In genomic region chr4:139301821-139302611, GRCh38 we compare ENCODE assay signal across 1 cellular context.
TF ChIP-seq lines count a peak whose summit lies in the region.

Gene NDUFC1 (minus strand): TSS chr4:139302477. CDS start chr4:139295798, 6,679 bp downstream.

TF ChIP-seq in GM12878, 131 proteins besides CTCF, POLR2A, EP300 and RAD21 (continued from another document):
- TF ChIP-seq ZBTB33 (IDR thresholded peaks at IDR 0.05) (no peak), FOXM1 (IDR thresholded peaks at IDR 0.05; ENCODE audit: low read depth, low read length) (no peak), IRF3 (IDR thresholded peaks at IDR 0.05) (no peak), NR2F1 (conservative IDR thresholded peaks at IDR 0.05) (peak; percentile 70), NFXL1 (IDR thresholded peaks at IDR 0.05; ENCODE audit: borderline replicate concordance) (no peak), HDGF (IDR thresholded peaks at IDR 0.05) (no peak), EED (IDR thresholded peaks at IDR 0.05; ENCODE audit: low read depth) (peak; percentile 90; the same call in 1 of the 2 replicates), SREBF2 (IDR thresholded peaks at IDR 0.05; ENCODE audit: low read length) (no peak), NFIC (IDR thresholded peaks at IDR 0.05; ENCODE audit: low read depth, low read length) (no peak; the same call in 1 of the 2 replicates), ZBED1 (IDR thresholded peaks at IDR 0.05; ENCODE audit: borderline replicate concordance) (no peak), IRF4 (IDR thresholded peaks at IDR 0.05; ENCODE audit: low read depth, low read length) (no peak), CHD1 (IDR thresholded peaks at IDR 0.05; ENCODE audit: low read depth, low read length) (0 out of 2 replicates have a peak, but pooled peaks have one; percentile 61), SMAD5 (IDR thresholded peaks at IDR 0.05; ENCODE audit: low read depth) (no peak), LARP7 (IDR thresholded peaks at IDR 0.05) (peak; percentile 72; the same call in 1 of the 2 replicates), PAX8 (IDR thresholded peaks at IDR 0.05) (no peak), E2F8 (IDR thresholded peaks at IDR 0.05; ENCODE audit: low read depth, partially characterized antibody) (no peak), ZNF207 (IDR thresholded peaks at IDR 0.05; ENCODE audit: borderline replicate concordance) (no peak; the same call in 1 of the 2 replicates), SUPT20H (IDR thresholded peaks at IDR 0.05; ENCODE audit: borderline replicate concordance, control insufficient read depth, low read depth, low read length) (no peak), MYB (IDR thresholded peaks at IDR 0.05; ENCODE audit: borderline replicate concordance, low read depth, low read length) (no peak), CBX3 (IDR thresholded peaks at IDR 0.05; ENCODE audit: borderline replicate concordance, low read depth) (no peak), USF2 (IDR thresholded peaks at IDR 0.05; ENCODE audit: borderline replicate concordance, low read depth, low read length) (no peak), SPI1 (IDR thresholded peaks at IDR 0.05; ENCODE audit: borderline replicate concordance, insufficient read depth, low read depth, low read length) (no peak), CREM (IDR thresholded peaks at IDR 0.05; ENCODE audit: low read depth) (0 out of 2 replicates have a peak, but pooled peaks have one; percentile 8), ZNF217 (IDR thresholded peaks at IDR 0.05) (no peak), PBX3 (IDR thresholded peaks at IDR 0.05; ENCODE audit: insufficient replicate concordance, low read depth, low read length) (peak; percentile 39), SMARCA5 (IDR thresholded peaks at IDR 0.05) (no peak), RFX5 (IDR thresholded peaks at IDR 0.05; ENCODE audit: low read depth, low read length) (no peak)
